ENCODE assay signal across 8 cellular contexts in the genomic region with DNA sequence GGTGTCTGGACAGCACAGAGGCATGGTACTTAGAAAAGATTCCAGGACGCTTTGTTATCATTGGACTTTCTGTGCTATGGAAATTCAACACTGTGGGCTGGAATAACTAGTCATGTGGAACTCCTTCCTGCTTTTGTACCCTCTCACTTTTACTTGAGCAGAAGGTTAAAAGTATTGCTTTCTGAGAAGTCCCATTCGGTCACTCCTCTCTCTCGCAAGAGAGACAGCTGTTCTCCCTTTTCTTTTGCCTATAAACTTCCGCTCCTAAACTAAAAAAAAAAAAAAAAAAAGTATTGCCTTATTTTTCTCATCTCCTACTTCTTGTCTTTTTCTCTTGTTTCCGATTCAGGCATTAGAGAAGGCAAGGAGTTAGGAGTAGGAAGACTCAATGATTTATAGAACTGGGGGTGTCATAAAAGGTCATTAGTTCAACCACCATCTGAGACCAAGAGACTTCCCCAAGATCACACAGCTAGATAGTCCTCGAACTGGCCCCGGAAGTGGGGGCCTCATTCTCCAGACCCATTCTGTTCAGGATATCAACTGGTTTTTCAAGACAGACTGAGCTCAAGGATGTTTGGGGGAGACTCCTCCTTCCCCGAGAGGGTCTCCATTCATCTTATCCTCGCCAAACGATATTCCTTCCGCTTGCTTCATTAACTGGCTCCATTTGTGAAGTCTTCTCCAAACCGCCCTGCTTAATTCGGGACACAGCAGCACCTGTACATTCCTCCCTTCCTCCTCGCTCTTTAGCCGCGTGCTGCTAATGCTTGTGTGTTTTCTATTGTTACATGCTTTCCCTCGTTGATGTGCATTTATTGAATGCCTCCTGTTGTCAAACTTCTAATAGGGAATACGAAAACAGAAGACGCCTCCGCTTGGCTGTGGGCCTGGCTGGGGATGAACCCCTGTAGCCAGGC. TPM values are rescaled to one million over a fixed set of nuclear protein-coding genes. Genes with fewer than 3 reads are reported as not detected.
DNase-seq lines count a peak whose midpoint lies in the region; ATAC-seq, FAIRE-seq and TF ChIP-seq lines count a peak whose summit lies in the region.

No MANE protein-coding gene starts in this region.

- TF ChIP-seq EP300 in A549 (IDR thresholded peaks at IDR 0.05): no peak
- TF ChIP-seq EP300 in H1 (IDR thresholded peaks at IDR 0.05; ENCODE audit: borderline replicate concordance in 1 of 2, low read depth in 2 of 2, low read length in 2 of 2): no peak

- H3K4me2 ChIP-seq in A549 (peak overlapping the region; percentile 94), H1 (ENCODE audit: insufficient read depth in 1 of 2, low read depth in 2 of 2, low read length in 2 of 2) (peak overlapping the region; percentile 64 to 86)

- peak overlapping the region; percentile 87; the same call in 1 of the 2 replicates for H2BK12ac ChIP-seq in H1 (ENCODE audit: low read depth, low read length)

- 0 out of 2 replicates have a peak overlapping the region, but pooled peaks have one; percentile 65 for H2AK5ac ChIP-seq in H1 (ENCODE audit: low read depth, low read length)

- H3K27ac ChIP-seq in A549 (peak overlapping the region; percentile 77 to 96), RWPE2 (ENCODE audit: poor library complexity, severe bottlenecking) (peak overlapping the region; percentile 32), H1 (ENCODE audit: low read depth, low read length) (peak overlapping the region; percentile 60; the same call in 1 of the 2 replicates), muscle layer of colon (ENCODE audit: low read depth, low read length) (peak overlapping the region; percentile 94)

- CTCF ChIA-PET in A549 (lab: Yijun Ruan, JAX) (interaction anchor here (0.7 to 3.9 kb wide), 20 partner anchors 8 to 155 kb away, joined by 3 to 18 read pairs (median 5); no protein-coding TSS in a partner anchor), GM10248 (lab: Yijun Ruan, JAX) (interaction anchor here (0.9 to 5.4 kb wide), 23 partner anchors 8 to 135 kb away, joined by 3 to 46 read pairs (median 5); no protein-coding TSS in a partner anchor), H1 (lab: Charles Lee; ENCODE audit: partially characterized antibody) (interaction anchor here (0.8 to 2.5 kb wide), 8 partner anchors 11 to 81 kb away, joined by 3 to 9 read pairs (median 4); no protein-coding TSS in a partner anchor)

- ATAC-seq in A549: peak; percentile 11; a peak in 4 of 6 replicates
- peak; percentile 4 for ATAC-seq in HG03139 (IDR thresholded peaks at IDR 0.05; ENCODE audit: unreplicated experiment)
- peak; percentile 2; the same call in 2 of the 3 replicates for ATAC-seq in RWPE2 (ENCODE audit: low read depth)

- peaks cover 15% of the 10 kb centered on the region for H3K23me2 ChIP-seq in H1 (ENCODE audit: low read depth, low read length)

- H3K27me3 ChIP-seq in RWPE2 (ENCODE audit: insufficient read depth, poor library complexity, severe bottlenecking) (no peaks in the 10 kb centered on the region), H1 (replicated peaks in 1 of 4; ENCODE audit: control insufficient read depth in 3 of 4, extremely low read depth in 1 of 4, insufficient read depth in 3 of 4, low read length in 3 of 4) (no peaks in the 10 kb centered on the region), muscle layer of colon (ENCODE audit: control insufficient read depth in 1 of 2, insufficient read depth in 2 of 2, low read length in 2 of 2) (no peaks in the 10 kb centered on the region)

- H3K36me3 ChIP-seq in RWPE2 (ENCODE audit: low read depth) (no peaks in the 10 kb centered on the region), H1 (ENCODE audit: control insufficient read depth in 2 of 4, insufficient read depth in 4 of 4, low read length in 3 of 4) (no peaks in the 10 kb centered on the region; a peak in 1 of 8 replicates), muscle layer of colon (ENCODE audit: insufficient read depth, low read length) (no peaks in the 10 kb centered on the region)

- peak overlapping the region; percentile 49 for H4K91ac ChIP-seq in H1 (replicated peaks; ENCODE audit: insufficient read length, low read length)

- peak overlapping the region; percentile 71; the same call in 1 of the 2 replicates for H4K8ac ChIP-seq in H1 (ENCODE audit: extremely low read depth, insufficient read depth, low read length)

- peak overlapping the region; percentile 80; the same call in 1 of the 2 replicates for H2BK5ac ChIP-seq in H1 (ENCODE audit: low read depth, low read length)

- peak overlapping the region; percentile 71 for H3K4ac ChIP-seq in H1 (replicated peaks; ENCODE audit: insufficient read length, low read depth, low read length)

- H3K18ac ChIP-seq in H1 (ENCODE audit: extremely low read depth, low read length): peak overlapping the region; percentile 81

- POLR2A ChIA-PET in A549 (lab: Yijun Ruan, JAX) (interaction anchor here (0.6 to 1.7 kb wide), 13 partner anchors 8 to 181 kb away, joined by 3 to 17 read pairs (median 4); partner anchors contain the start of genes BAG3, SEC23IP and TIAL1), GM10248 (lab: Yijun Ruan, JAX) (interaction anchor here (0.6 to 3.9 kb wide), 12 partner anchors 11 to 204 kb away, joined by 3 to 27 read pairs (median 4); no protein-coding TSS in a partner anchor), H1 (lab: Charles Lee; ENCODE audit: partially characterized antibody) (interaction anchor here (0.5 to 2.9 kb wide), 13 partner anchors 9 to 81 kb away, joined by 3 to 17 read pairs (median 5); partner anchors contain the start of gene BAG3)

- H2BK120ac ChIP-seq in H1 (replicated peaks; ENCODE audit: low read depth, low read length): no peak overlapping the region

- 61% methylated on average over 20 of the region's 20 CpGs for WGBS in A549 (ENCODE audit: missing lambda C conversion rate)
- 45% methylated on average over 20 of the region's 20 CpGs; no CpG with 5 or more reads in 1 of the 2 experiments for WGBS in H1 (ENCODE audit: extremely low coverage in 1 of 2, insufficient coverage in 1 of 2, insufficient read length in 1 of 2, insufficient replicate concordance in 2 of 2, low coverage in 1 of 2, low lambda C conversion rate in 2 of 2, missing lambda C conversion rate in 1 of 2), 2 experiments

- H3K14ac ChIP-seq in H1 (ENCODE audit: insufficient read length): no peak overlapping the region

- FAIRE-seq in A549 (lab: Jason Lieb, UNC) (no peak), H1 (lab: Jason Lieb, UNC) (no peak)

- TF ChIP-seq RAD21 in A549 (conservative IDR thresholded peaks at IDR 0.05 in 1 of 2, IDR thresholded peaks at IDR 0.05 in 1 of 2) (no peak), H1 (IDR thresholded peaks at IDR 0.05 in 1 of 2, conservative IDR thresholded peaks at IDR 0.05 in 1 of 2; ENCODE audit: low read depth in 2 of 2, low read length in 2 of 2) (no peak)

- H4K20me1 ChIP-seq in H1 (replicated peaks in 1 of 2; ENCODE audit: control insufficient read depth in 1 of 2, insufficient read depth in 2 of 2, low read length in 2 of 2): peaks cover 2 to 6% of the 10 kb centered on the region in 2 experiments

- no peak for TF ChIP-seq POLR2A in A549 (IDR thresholded peaks at IDR 0.05; ENCODE audit: low read length)
- TF ChIP-seq POLR2A in H1 (IDR thresholded peaks at IDR 0.05; ENCODE audit: control extremely low read depth in 1 of 2, low read depth in 2 of 2, low read length in 2 of 2): no peak

- no peak overlapping the region for H3K23ac ChIP-seq in H1 (ENCODE audit: insufficient read length)

- H2AFZ ChIP-seq in H1 (ENCODE audit: low read length): no peak overlapping the region

- no peak for DNase-seq in A549 (ENCODE audit: low read depth in 1 of 2, low spot score in 1 of 2)
- peak; percentile 40 for DNase-seq in GM10248 (ENCODE audit: extremely low spot score)
- DNase-seq in RWPE2 (ENCODE audit: low spot score): no peak
- DNase-seq in H1 (ENCODE audit: low read depth in 1 of 2, low spot score in 2 of 2): peak in 1 of 2 experiments; percentile 59
- no peak for DNase-seq in NCI-H774 (lab: John Stamatoyannopoulos, UW)
- DNase-seq in effector CD4-positive, alpha-beta T cell: no peak

- H3K4me1 ChIP-seq in A549 (peaks cover 13% of the 10 kb centered on the region; the same call in 2 of the 3 replicates), RWPE2 (ENCODE audit: insufficient read depth, poor library complexity, severe bottlenecking) (peaks cover 18% of the 10 kb centered on the region), H1 (replicated peaks in 1 of 4; ENCODE audit: control insufficient read depth in 3 of 4, insufficient read depth in 4 of 4, low read length in 3 of 4) (peaks cover 4 to 13% (median 8%) of the 10 kb centered on the region in 4 experiments; a peak in 5 of 7 replicates), muscle layer of colon (ENCODE audit: insufficient read depth, low read length) (peaks cover 34% of the 10 kb centered on the region)

- H3K9ac ChIP-seq in H1 (replicated peaks in 1 of 4; ENCODE audit: extremely low read depth in 1 of 4, low read depth in 3 of 4, low read length in 3 of 4) (peak overlapping the region in 3 of 4 experiments; percentile 76 to 81 (median 79); a peak in 5 of 7 replicates), muscle layer of colon (ENCODE audit: low read length) (peak overlapping the region; percentile 92)

- H3K9me3 ChIP-seq in A549 (no peaks in the 10 kb centered on the region), RWPE2 (ENCODE audit: severe bottlenecking) (no peaks in the 10 kb centered on the region), H1 (ENCODE audit: insufficient read depth in 2 of 2, low read depth in 1 of 2, low read length in 1 of 2) (peaks cover 3 to 14% of the 10 kb centered on the region in 2 experiments; a peak in 2 of 4 replicates), muscle layer of colon (ENCODE audit: low read length) (no peaks in the 10 kb centered on the region)

- TF ChIP-seq CTCF in A549 (IDR thresholded peaks at IDR 0.05) (no peak), GM10248 (IDR thresholded peaks at IDR 0.05; ENCODE audit: control extremely low read depth, extremely low read depth, low read depth, missing control alignments) (no peak), RWPE2 (IDR thresholded peaks at IDR 0.05; ENCODE audit: poor library complexity, severe bottlenecking) (no peak), H1 (IDR thresholded peaks at IDR 0.05; ENCODE audit: control extremely low read depth in 1 of 3, insufficient read depth in 1 of 3, low read depth in 1 of 3, low read length in 3 of 3) (no peak)

- H3K4me3 ChIP-seq in A549 (peak overlapping the region; percentile 82), RWPE2 (ENCODE audit: severe bottlenecking) (peak overlapping the region; percentile 65), H1 (ENCODE audit: extremely low read depth in 1 of 4, insufficient read depth in 2 of 4, low read depth in 3 of 4, low read length in 4 of 4) (peak overlapping the region; percentile 45 to 99 (median 76)), muscle layer of colon (ENCODE audit: low read depth in 1 of 2, low read length in 2 of 2) (peak overlapping the region; percentile 64 to 97)

- no peak overlapping the region for H3K56ac ChIP-seq in H1 (replicated peaks; ENCODE audit: insufficient read length, low read depth, low read length)

- H2BK20ac ChIP-seq in H1 (ENCODE audit: low read length): no peak overlapping the region

- H3K79me1 ChIP-seq in H1 (ENCODE audit: low read depth, low read length): peaks cover 3% of the 10 kb centered on the region; the same call in 1 of the 2 replicates

- peak overlapping the region; percentile 86 for H4K5ac ChIP-seq in H1 (ENCODE audit: insufficient read length, low read depth, low read length)

- peak overlapping the region; percentile 46 for H2BK15ac ChIP-seq in H1 (ENCODE audit: low read length)

- H3K79me2 ChIP-seq in H1 (ENCODE audit: control insufficient read depth in 1 of 2, insufficient read depth in 2 of 2, low read length in 2 of 2): peaks cover 0 to 32% of the 10 kb centered on the region in 2 experiments; a peak in 3 of 4 replicates

RNA-seq across cellular contexts. Expression of gene INPP5F, which starts 1.0 kb away (rescaled TPM):
- polyA plus RNA-seq in A549 (2011; rRNA removed) (7.7 and 8.3 TPM in 2 replicates), A549 (2017; fragmentation: RNase III; extraction: RNeasy Plus Mini Kit Qiagen cat#74134 plus additional on column Dnase treatment) (5.6 to 6.2 TPM (median 5.6 TPM) in 3 replicates), H1 (2011; rRNA removed) (32.1 and 50.1 TPM in 2 replicates)
- 2.8 and 3.2 TPM in 2 replicates for polyA plus RNA-seq in A549 (2012; cell fraction: cytosol; rRNA removed)
- 2.4 and 4.2 TPM in 2 replicates for polyA plus RNA-seq in A549 (2012; cell fraction: nucleus; rRNA removed)
- polyA minus RNA-seq in A549 (2011; rRNA and poly(A)+ RNA removed): 5.5 and 9.3 TPM in 2 replicates
- total RNA-seq in H1 (2021; fragmentation: NEBNext Ultra II Directional; extraction: Animal tissue kit (Norgen Biotek cat#: 25700)): 97.9 and 101 TPM in 2 replicates
- polyA plus RNA-seq in H1 (2011; cell fraction: cytosol; rRNA removed): 52.3 TPM
- 24.2 TPM for polyA plus RNA-seq in H1 (2011; cell fraction: nucleus; rRNA removed)
- 60.7 to 95.4 TPM (median 74.9 TPM) in 4 replicates for polyA plus RNA-seq in H1 (2012, experiment 1 of 2)
- 6.2 TPM for polyA plus RNA-seq in H1 (2012, experiment 2 of 2)
- 91.7 TPM for polyA plus RNA-seq in H1 (2013, experiment 1 of 2)
- 102 TPM for polyA plus RNA-seq in H1 (2013, experiment 2 of 2)
- 50.3 and 71.5 TPM in 2 replicates for polyA minus RNA-seq in H1 (2011; rRNA and poly(A)+ RNA removed)
- polyA minus RNA-seq in H1 (2011; cell fraction: cytosol; rRNA and poly(A)+ RNA removed): 37.9 TPM
- 73.9 TPM for polyA minus RNA-seq in H1 (2011; cell fraction: nucleus; rRNA and poly(A)+ RNA removed)

Comparison
In these comparisons a context has a peak if more than half of its experiments do, and no peak if none do; other contexts are left out.
1. H3K27ac ChIP-seq: peak in every context shown above with its lines; median percentile 94 in muscle layer of colon; 86 in A549; 60 in H1; 32 in RWPE2.
2. Of the 18 proteins assayed by ChIP-seq in both H1 and A549: peak only in H1: E2F6 and MAX; only in A549: RNF2; in both: none; in neither: 15.